ENCODE assay signal across 25 cellular contexts in genomic region chr1:177771688-177772087, GRCh38.
"Had no signal": no experiment of that assay in that cellular context is flagged by ENCODE, and none has a peak within 500 bp of the region (broad histone marks: within the 10 kb centered on the region; RNA-seq: fewer than 3 reads in every experiment).

No MANE protein-coding gene starts in this region.

- H3K4me3 ChIP-seq: colonic mucosa, coronary artery, dorsolateral prefrontal cortex, esophagus muscularis mucosa, esophagus squamous epithelium, gastroesophageal sphincter, heart left ventricle, heart right ventricle, hepatocyte had no signal

- H3K36me3 ChIP-seq: colonic mucosa, esophagus muscularis mucosa, esophagus squamous epithelium, gastroesophageal sphincter, heart left ventricle, heart right ventricle had no signal

- H3K27ac ChIP-seq: colonic mucosa, coronary artery, dorsolateral prefrontal cortex, epithelial cell of prostate, esophagus muscularis mucosa, esophagus squamous epithelium, foreskin keratinocyte, gastroesophageal sphincter, heart left ventricle, heart right ventricle, hepatocyte had no signal

- H3K4me3 Mint-ChIP-seq: dendritic cell treated with granulocyte-macrophage colony-stimulating factor and Interleukin-4, amounts not matched to agents 40 ng/mL and 50 ng/mL, for 4 days; effector memory CD8-positive, alpha-beta T cell; endodermal cell had no signal

- H3K27ac Mint-ChIP-seq: dendritic cell treated with granulocyte-macrophage colony-stimulating factor and Interleukin-4, amounts not matched to agents 40 ng/mL and 50 ng/mL, for 4 days; effector memory CD8-positive, alpha-beta T cell; endodermal cell had no signal

- H2AFZ ChIP-seq: hepatocyte had no signal

- DNase-seq: colonic mucosa; cortex of kidney; dermis blood vessel endothelial cell; dorsolateral prefrontal cortex; effector CD4-positive, alpha-beta T cell; effector CD8-positive, alpha-beta T cell; effector memory CD4-positive, alpha-beta T cell; effector memory CD8-positive, alpha-beta T cell; endodermal cell; erythroblast; esophagus squamous epithelium; foreskin fibroblast; foreskin keratinocyte; foreskin melanocyte; glutamatergic neuron; head of caudate nucleus; heart left ventricle; heart right ventricle had no signal

- H3K4me1 ChIP-seq: colonic mucosa, esophagus muscularis mucosa, esophagus squamous epithelium, foreskin keratinocyte, gastroesophageal sphincter, heart left ventricle, heart right ventricle had no signal

- H3K4me1 Mint-ChIP-seq: endodermal cell had no signal

- H3K4me2 ChIP-seq: hepatocyte had no signal

- H3K27me3 ChIP-seq: colonic mucosa, dorsolateral prefrontal cortex, esophagus muscularis mucosa, esophagus squamous epithelium, heart left ventricle, hepatocyte had no signal

- H3K79me2 ChIP-seq: hepatocyte had no signal

- ATAC-seq: effector memory CD8-positive, alpha-beta T cell; esophagus mucosa; foreskin keratinocyte; gastroesophageal sphincter; heart left ventricle; heart right ventricle had no signal

- H3K9me3 ChIP-seq: colonic mucosa had no signal

- H3K27me3 Mint-ChIP-seq: dendritic cell treated with granulocyte-macrophage colony-stimulating factor and Interleukin-4, amounts not matched to agents 40 ng/mL and 50 ng/mL, for 4 days; effector memory CD8-positive, alpha-beta T cell had no signal
